ENCODE assay signal across 18 cellular contexts in genomic region chr1:153339802-153340201, GRCh38. TPM values are rescaled to one million over a fixed set of nuclear protein-coding genes. Genes with fewer than 3 reads are reported as not detected.
"Had no signal": no experiment of that assay in that cellular context is flagged by ENCODE, and none has a peak within 500 bp of the region (broad histone marks: within the 10 kb centered on the region; RNA-seq: fewer than 3 reads in every experiment).

No MANE protein-coding gene starts in this region.

- H3K9me3 Mint-ChIP-seq: activated naive CD4-positive, alpha-beta T cell treated with anti-CD3 and anti-CD28 coated beads, Interleukin-2, amount 10 ng/mL, durations not matched to agents 7 days and 5 days; activated T-helper 2 cell treated with anti-CD3 and anti-CD28 coated beads, Interferon-gamma antibody, Interleukin-2, Interleukin-4, amounts not matched to agents 10 μg/mL and 5 μg/mL and 100 μg/mL, durations not matched to agents 14 hours and 24 hours and 36 hours; central memory CD8-positive, alpha-beta T cell; neural crest cell; stimulated activated naive B cell treated with anti-CD40 and anti-IgM and Interleukin-4, amounts not matched to agents 10 μg/mL and 1 μg/mL and 100 μg/mL, for 72 hours; WTC11 had no signal

- H3K4me1 Mint-ChIP-seq: neural crest cell had no signal

- H3K36me3 Mint-ChIP-seq: activated naive CD4-positive, alpha-beta T cell treated with anti-CD3 and anti-CD28 coated beads, Interleukin-2, amount 10 ng/mL, durations not matched to agents 7 days and 5 days; stimulated activated naive B cell treated with anti-CD40 and anti-IgM and Interleukin-4, amounts not matched to agents 10 μg/mL and 1 μg/mL and 100 μg/mL, for 72 hours; WTC11 had no signal

- DNase-seq: activated naive CD4-positive, alpha-beta T cell treated with anti-CD3 and anti-CD28 coated beads, Interleukin-2, amount 10 ng/mL, durations not matched to agents 7 days and 5 days; body of pancreas; effector memory CD4-positive, alpha-beta T cell; left ventricle myocardium superior; spleen; stimulated activated CD4-positive, alpha-beta T cell treated with anti-CD3 and anti-CD28 coated beads, Interleukin-2, amount 100 ng/mL, for 24 hours; stimulated activated naive B cell treated with anti-CD40 and anti-IgM and Interleukin-4, amounts not matched to agents 10 μg/mL and 1 μg/mL and 100 μg/mL, for 72 hours; trophoblast cell had no signal

- H3K4me3 Mint-ChIP-seq: activated naive CD4-positive, alpha-beta T cell treated with anti-CD3 and anti-CD28 coated beads, Interleukin-2, amount 10 ng/mL, durations not matched to agents 7 days and 5 days; central memory CD8-positive, alpha-beta T cell; neural crest cell; stimulated activated naive B cell treated with anti-CD40 and anti-IgM and Interleukin-4, amounts not matched to agents 10 μg/mL and 1 μg/mL and 100 μg/mL, for 72 hours; WTC11 had no signal

- ATAC-seq: body of pancreas; left ventricle myocardium superior; sciatic nerve; stimulated activated naive B cell treated with anti-CD40 and anti-IgM and Interleukin-4, amounts not matched to agents 10 μg/mL and 1 μg/mL and 100 μg/mL, for 72 hours; WTC11 had no signal

- H3K27ac Mint-ChIP-seq: activated naive CD4-positive, alpha-beta T cell treated with anti-CD3 and anti-CD28 coated beads, Interleukin-2, amount 10 ng/mL, durations not matched to agents 7 days and 5 days; activated T-helper 2 cell treated with anti-CD3 and anti-CD28 coated beads, Interferon-gamma antibody, Interleukin-2, Interleukin-4, amounts not matched to agents 10 μg/mL and 5 μg/mL and 100 μg/mL, durations not matched to agents 14 hours and 24 hours and 36 hours; stimulated activated naive B cell treated with anti-CD40 and anti-IgM and Interleukin-4, amounts not matched to agents 10 μg/mL and 1 μg/mL and 100 μg/mL, for 72 hours; WTC11 had no signal

RNA-seq across cellular contexts. Expression of gene PGLYRP4, which starts 8.8 kb away (rescaled TPM):
- total RNA-seq: activated T-helper 2 cell treated with anti-CD3 and anti-CD28 coated beads, Interferon-gamma antibody, Interleukin-2, Interleukin-4, amounts not matched to agents 10 μg/mL and 5 μg/mL and 100 μg/mL, durations not matched to agents 14 hours and 24 hours and 36 hours; body of pancreas; hepatocyte; left ventricle myocardium superior; mesenteric fat pad; neural crest cell; osteocyte; pulmonary artery endothelial cell; sciatic nerve; spleen; WTC11 had no signal
- polyA plus RNA-seq: hepatocyte had no signal

RNA-seq across cellular contexts. Expression of gene S100A9, which starts 17.9 kb away (rescaled TPM):
- total RNA-seq: activated T-helper 2 cell treated with anti-CD3 and anti-CD28 coated beads, Interferon-gamma antibody, Interleukin-2, Interleukin-4, amounts not matched to agents 10 μg/mL and 5 μg/mL and 100 μg/mL, durations not matched to agents 14 hours and 24 hours and 36 hours; neural crest cell; osteocyte had no signal

RNA-seq across cellular contexts. Expression of gene PGLYRP3, which starts 27.1 kb away (rescaled TPM):
- total RNA-seq: activated T-helper 2 cell treated with anti-CD3 and anti-CD28 coated beads, Interferon-gamma antibody, Interleukin-2, Interleukin-4, amounts not matched to agents 10 μg/mL and 5 μg/mL and 100 μg/mL, durations not matched to agents 14 hours and 24 hours and 36 hours; body of pancreas; hepatocyte; kidney epithelial cell; left ventricle myocardium superior; mesenteric fat pad; neural crest cell; osteocyte; pulmonary artery endothelial cell; sciatic nerve; spleen; WTC11 had no signal
- polyA plus RNA-seq: hepatocyte, spleen had no signal

RNA-seq across cellular contexts. Expression of gene S100A12, which starts 35.6 kb away (rescaled TPM):
- total RNA-seq: activated T-helper 2 cell treated with anti-CD3 and anti-CD28 coated beads, Interferon-gamma antibody, Interleukin-2, Interleukin-4, amounts not matched to agents 10 μg/mL and 5 μg/mL and 100 μg/mL, durations not matched to agents 14 hours and 24 hours and 36 hours; body of pancreas; hepatocyte; kidney epithelial cell; neural crest cell; osteocyte; pulmonary artery endothelial cell; WTC11 had no signal
- polyA plus RNA-seq: hepatocyte had no signal

RNA-seq across cellular contexts. Expression of gene S100A8, which starts 51.1 kb away (rescaled TPM):
- total RNA-seq: activated T-helper 2 cell treated with anti-CD3 and anti-CD28 coated beads, Interferon-gamma antibody, Interleukin-2, Interleukin-4, amounts not matched to agents 10 μg/mL and 5 μg/mL and 100 μg/mL, durations not matched to agents 14 hours and 24 hours and 36 hours; kidney epithelial cell; neural crest cell; osteocyte; pulmonary artery endothelial cell; WTC11 had no signal
